Comparison of ENCODE assay signal across 7 cellular contexts in genomic region chr1:177780096-177780700, GRCh38.
A peak's percentile ranks its signal among the peaks of the same experiment; 100 is the strongest.
DNase-seq lines count a peak whose midpoint lies in the region; ATAC-seq and TF ChIP-seq lines count a peak whose summit lies in the region.

No MANE protein-coding gene starts in this region.

- peaks cover 0 to 2% (median 0%) of the 10 kb centered on the region in 3 donors for H3K9me3 ChIP-seq in gastroesophageal sphincter
- no peaks in the 10 kb centered on the region for H3K9me3 ChIP-seq in gastrocnemius medialis

- ATAC-seq in GM18502 (IDR thresholded peaks at IDR 0.05; ENCODE audit: poor library complexity, unreplicated experiment): peak; percentile 68
- peak; percentile 57 for ATAC-seq in gastroesophageal sphincter
- ATAC-seq in gastrocnemius medialis: peak; percentile 98 to 99

- H3K27ac ChIP-seq in gastroesophageal sphincter (no peak overlapping the region), gastrocnemius medialis (no peak overlapping the region)

- WGBS in gastroesophageal sphincter (ENCODE audit: low coverage in 1 of 2), 2 donors: 21 to 27% methylated on average over 3 to 5 of the region's 5 CpGs

- in situ Hi-C loops in gastrocnemius medialis (cut with MboI; ENCODE audit: low sequenced_read_pairs in 4 of 4): loop anchor here (25.0 kb wide), 5 partner anchors 193 to 893 kb away; no protein-coding TSS in a partner anchor

- DNase-seq in NAMALWA (ENCODE audit: low spot score): peak; percentile 63
- peak; percentile 16 for DNase-seq in SHP77 treated with DMSO at 0.1 percent for 48 hours (lab: John Stamatoyannopoulos, UW)
- DNase-seq in gastrocnemius medialis: peak in 1 of 2 donors; percentile 16
- DNase-seq in activated CD4-positive, alpha-beta T cell treated with anti-CD3 and anti-CD28 coated beads for 4 hours: no peak
- no peak for DNase-seq in activated effector memory CD4-positive, alpha-beta T cell treated with anti-CD3 and anti-CD28 coated beads, Interleukin-2, amount 50 U/mL, for 16 hours

- H3K4me1 ChIP-seq in gastroesophageal sphincter (no peaks in the 10 kb centered on the region), gastrocnemius medialis (peaks cover 0 to 9% of the 10 kb centered on the region in 2 donors)

- no peak for TF ChIP-seq EP300 in gastroesophageal sphincter (IDR thresholded peaks at IDR 0.05)

- no peaks in the 10 kb centered on the region for H3K36me3 ChIP-seq in gastroesophageal sphincter
- H3K36me3 ChIP-seq in gastrocnemius medialis: no peaks in the 10 kb centered on the region

- H3K4me3 ChIP-seq in gastroesophageal sphincter: no peak overlapping the region
- no peak overlapping the region for H3K4me3 ChIP-seq in gastrocnemius medialis

- TF ChIP-seq CTCF in gastroesophageal sphincter (IDR thresholded peaks at IDR 0.05): peak; percentile 28 to 63 (median 41)
- TF ChIP-seq CTCF in gastrocnemius medialis (IDR thresholded peaks at IDR 0.05 in 4 of 5, conservative IDR thresholded peaks at IDR 0.05 in 1 of 5): peak; percentile 44 to 67 (median 64)

- H3K27me3 ChIP-seq in gastroesophageal sphincter (peaks cover 11% of the 10 kb centered on the region), gastrocnemius medialis (no peaks in the 10 kb centered on the region)

- intact Hi-C loops in gastrocnemius medialis (cut with DNase I; ENCODE audit: low total_unique reads): loop anchor here (1.0 to 5.0 kb wide), 3 partner anchors 353 to 883 kb away; no protein-coding TSS in a partner anchor

- no peak for TF ChIP-seq POLR2A in gastroesophageal sphincter (IDR thresholded peaks at IDR 0.05)
- TF ChIP-seq POLR2A in gastrocnemius medialis (IDR thresholded peaks at IDR 0.05): no peak

Comparison
In these comparisons a context has a peak if more than half of its experiments do, and no peak if none do; other contexts are left out.
1. DNase-seq: peak in NAMALWA (single experiment) and SHP77 treated with DMSO at 0.1 percent for 48 hours (single experiment); none in activated CD4-positive, alpha-beta T cell treated with anti-CD3 and anti-CD28 coated beads for 4 hours (0 of 2) and activated effector memory CD4-positive, alpha-beta T cell treated with anti-CD3 and anti-CD28 coated beads, Interleukin-2, amount 50 U/mL, for 16 hours (single experiment).
2. Peak in every context shown above with its lines, with median percentiles within 50 percentile points of each other: ATAC-seq.